8 cellular contexts compared by ENCODE assay signal in genomic region chr10:110311357-110311949, GRCh38. TPM values are rescaled to one million over a fixed set of nuclear protein-coding genes. Genes with fewer than 3 reads are reported as not detected.
DNase-seq lines count a peak whose midpoint lies in the region; ATAC-seq and TF ChIP-seq lines count a peak whose summit lies in the region.

No MANE protein-coding gene starts in this region.

- peak; percentile 83 for DNase-seq in NCI-H82 (lab: John Stamatoyannopoulos, UW)
- no peak for DNase-seq in NCI-H82 treated with DMSO at 0.1 percent for 48 hours (lab: John Stamatoyannopoulos, UW; ENCODE audit: unreplicated experiment)
- peak; percentile 2 for DNase-seq in NCI-H774 (lab: John Stamatoyannopoulos, UW)
- DNase-seq in activated naive CD4-positive, alpha-beta T cell treated with anti-CD3 and anti-CD28 coated beads for 36 hours: peak; percentile 61
- DNase-seq in left cardiac atrium: peak; percentile 57
- DNase-seq in gastrocnemius medialis: no peak

- TF ChIP-seq POLR2A in gastrocnemius medialis (IDR thresholded peaks at IDR 0.05): no peak

- H3K4me1 Mint-ChIP-seq in activated naive CD4-positive, alpha-beta T cell treated with anti-CD3 and anti-CD28 coated beads for 36 hours (ENCODE audit: low read depth): peaks cover 28% of the 10 kb centered on the region

- H3K4me1 ChIP-seq in gastrocnemius medialis: no peaks in the 10 kb centered on the region

- no peak overlapping the region for H3K4me3 Mint-ChIP-seq in activated naive CD4-positive, alpha-beta T cell treated with anti-CD3 and anti-CD28 coated beads for 36 hours

- H3K36me3 Mint-ChIP-seq in activated naive CD4-positive, alpha-beta T cell treated with anti-CD3 and anti-CD28 coated beads for 36 hours (ENCODE audit: low read depth): no peaks in the 10 kb centered on the region

- in situ Hi-C loops in gastrocnemius medialis (cut with MboI; ENCODE audit: low sequenced_read_pairs in 4 of 4): loop anchor here in 3 of 4 donors (5.0 to 25.0 kb wide), 5 partner anchors 231 to 601 kb away; partner anchors contain the start of genes BBIP1 (in 1 of the 3) and SHOC2 (in 1 of the 3)

- H3K27me3 Mint-ChIP-seq in activated naive CD4-positive, alpha-beta T cell treated with anti-CD3 and anti-CD28 coated beads for 36 hours (ENCODE audit: low read depth): no peaks in the 10 kb centered on the region

- H3K4me3 ChIP-seq in gastrocnemius medialis: no peak overlapping the region

- H3K27ac Mint-ChIP-seq in activated naive CD4-positive, alpha-beta T cell treated with anti-CD3 and anti-CD28 coated beads for 36 hours: no peak overlapping the region

- ATAC-seq in HG02884 (IDR thresholded peaks at IDR 0.05; ENCODE audit: unreplicated experiment) (peak; percentile 68), left cardiac atrium (peak; percentile 77 to 84), gastrocnemius medialis (peak in 1 of 2 donors; percentile 60), HG03565 (IDR thresholded peaks at IDR 0.05; ENCODE audit: unreplicated experiment) (no peak)

- H3K9me3 Mint-ChIP-seq in activated naive CD4-positive, alpha-beta T cell treated with anti-CD3 and anti-CD28 coated beads for 36 hours: no peaks in the 10 kb centered on the region

- TF ChIP-seq CTCF in gastrocnemius medialis (IDR thresholded peaks at IDR 0.05 in 4 of 5, conservative IDR thresholded peaks at IDR 0.05 in 1 of 5): peak; percentile 32 to 67 (median 56)

- H3K27me3 ChIP-seq in gastrocnemius medialis: no peaks in the 10 kb centered on the region

- no peak overlapping the region for H3K27ac ChIP-seq in gastrocnemius medialis

- CTCF ChIA-PET in activated naive CD4-positive, alpha-beta T cell treated with anti-CD3 and anti-CD28 coated beads for 36 hours (lab: Charles Lee): interaction anchor here (0.7 to 7.0 kb wide), 12 partner anchors 44 to 289 kb away, joined by 3 to 73 read pairs (median 4); partner anchors contain the start of gene SMC3

- no peaks in the 10 kb centered on the region for H3K9me3 ChIP-seq in gastrocnemius medialis

- H3K36me3 ChIP-seq in gastrocnemius medialis: no peaks in the 10 kb centered on the region

- intact Hi-C loops in activated naive CD4-positive, alpha-beta T cell treated with anti-CD3 and anti-CD28 coated beads for 36 hours (cut with micrococcal nuclease): loop anchor here (1.0 to 5.0 kb wide), 11 partner anchors 13 to 1286 kb away; partner anchors contain the start of gene PDCD4
- intact Hi-C loops in left cardiac atrium (cut with DNase I): loop anchor here (2.0 kb wide), 2 partner anchors 223 to 225 kb away; no protein-coding TSS in a partner anchor
- intact Hi-C loops in gastrocnemius medialis (cut with DNase I; ENCODE audit: low total_unique reads): loop anchor here (2.0 kb wide), 1 partner anchor 235 kb away; no protein-coding TSS in a partner anchor

RNA-seq across cellular contexts. Expression of gene SMNDC1, which starts 6.7 kb away (rescaled TPM):
- total RNA-seq in activated naive CD4-positive, alpha-beta T cell treated with anti-CD3 and anti-CD28 coated beads for 36 hours: 10 to 100 TPM; 42.4 to 46.2 TPM
- total RNA-seq in left cardiac atrium (10 to 100 TPM; 21.6 to 24.4 TPM), gastrocnemius medialis (10 to 100 TPM in 2 of 4 donors, 1 to 10 TPM in 2; 7.3 to 23.9 (median 10.0) TPM)

Comparison
In these comparisons a context has a peak if more than half of its experiments do, and no peak if none do; other contexts are left out.
1. DNase-seq: peak in NCI-H82 (single experiment), NCI-H774 (single experiment), activated naive CD4-positive, alpha-beta T cell treated with anti-CD3 and anti-CD28 coated beads for 36 hours (single experiment) and left cardiac atrium (single experiment); none in NCI-H82 treated with DMSO at 0.1 percent for 48 hours (single experiment) and gastrocnemius medialis (0 of 2).